ENCODE assay signal across 16 cellular contexts in genomic region chr15:77895742-77896141, GRCh38.
DNase-seq lines count a peak whose midpoint lies in the region; ATAC-seq and TF ChIP-seq lines count a peak whose summit lies in the region.
"Had no signal": no experiment of that assay in that cellular context is flagged by ENCODE, and none has a peak within 500 bp of the region (broad histone marks: within the 10 kb centered on the region; RNA-seq: fewer than 3 reads in every experiment).

No MANE protein-coding gene starts in this region.

- WGBS in right cardiac atrium = 83% methylated on average over 3 of the region's 3 CpGs

- H3K27ac Mint-ChIP-seq in chondrocyte (ENCODE audit: unreplicated experiment) = no peak overlapping the region
- H3K27ac Mint-ChIP-seq: CD4-positive, alpha-beta T cell; IgD-negative memory B cell had no signal

- H3K4me3 ChIP-seq in right cardiac atrium (ENCODE audit: low read length) (no peak overlapping the region), right atrium auricular region (no peak overlapping the region)
- H3K4me3 ChIP-seq: A549, GM12878 had no signal

- intact Hi-C loops in right cardiac atrium (cut with DNase I) (no loop called here), posterior vena cava (cut with DNase I) (no loop called here)

- H3K27me3 ChIP-seq in right cardiac atrium (ENCODE audit: control insufficient read depth, insufficient read depth) (no peaks in the 10 kb centered on the region), right atrium auricular region (no peaks in the 10 kb centered on the region)

- H3K4me1 Mint-ChIP-seq in chondrocyte (ENCODE audit: low read depth) = peaks cover 48% of the 10 kb centered on the region

- H3K4me1 ChIP-seq in right cardiac atrium (ENCODE audit: control insufficient read depth, insufficient read depth, low read length) (no peaks in the 10 kb centered on the region), right atrium auricular region (peaks cover 0 to 9% of the 10 kb centered on the region in 2 donors)
- H3K4me1 ChIP-seq: A549 had no signal

- H3K36me3 Mint-ChIP-seq in chondrocyte (ENCODE audit: low read depth) = peaks cover 3% of the 10 kb centered on the region
- H3K36me3 Mint-ChIP-seq: IgD-negative memory B cell had no signal

- ATAC-seq in right cardiac atrium = no peak
- ATAC-seq: A549, GM12878, HCT116 had no signal

- H3K9me3 ChIP-seq in right cardiac atrium (ENCODE audit: control insufficient read depth, low read length) (no peaks in the 10 kb centered on the region), right atrium auricular region (no peaks in the 10 kb centered on the region)
- H3K9me3 ChIP-seq: A549 had no signal

- H3K27me3 Mint-ChIP-seq in chondrocyte (ENCODE audit: low read depth) = no peaks in the 10 kb centered on the region
- H3K27me3 Mint-ChIP-seq: CD4-positive, alpha-beta T cell had no signal

- H3K9me3 Mint-ChIP-seq in chondrocyte (ENCODE audit: low read depth) = no peaks in the 10 kb centered on the region
- H3K9me3 Mint-ChIP-seq: CD4-positive, alpha-beta T cell; IgD-negative memory B cell had no signal

- H3K27ac ChIP-seq in right cardiac atrium (ENCODE audit: low read length) (no peak overlapping the region), right atrium auricular region (no peak overlapping the region)
- H3K27ac ChIP-seq: A549 had no signal

- peak in 2 of 3 donors; percentile 15 to 38 for DNase-seq in right cardiac atrium
- DNase-seq in right atrium auricular region (ENCODE audit: low spot score) = no peak
- peak; percentile 18 for DNase-seq in chondrocyte (ENCODE audit: low spot score)
- peak; percentile 24 for DNase-seq in posterior vena cava (ENCODE audit: low spot score)
- no peak for DNase-seq in EL
- no peak for DNase-seq in activated gamma-delta T cell treated with Interleukin-2 at 50 U/mL for 16 hours
- no peak for DNase-seq in NOMO-1 treated with DMSO at 0.1 percent for 48 hours (lab: John Stamatoyannopoulos, UW; ENCODE audit: unreplicated experiment)
- DNase-seq: AML-193; C1 segment of cervical spinal cord; Calu3; CD4-positive, alpha-beta T cell; DMS 273 treated with DMSO at 0.1 percent for 48 hours had no signal

- no peak overlapping the region for H3K4me3 Mint-ChIP-seq in chondrocyte (ENCODE audit: unreplicated experiment)
- H3K4me3 Mint-ChIP-seq: CD4-positive, alpha-beta T cell had no signal

- H3K36me3 ChIP-seq in right atrium auricular region = no peaks in the 10 kb centered on the region

- TF ChIP-seq CTCF in right atrium auricular region (IDR thresholded peaks at IDR 0.05) (no peak), chondrocyte (IDR thresholded peaks at IDR 0.05) (no peak)

Comparison
In these comparisons a context has a peak if more than half of its experiments do, and no peak if none do; other contexts are left out.
1. DNase-seq: peak in right cardiac atrium (2 of 3), chondrocyte (single experiment) and posterior vena cava (single experiment); none in right atrium auricular region (single experiment), EL (single experiment), activated gamma-delta T cell treated with Interleukin-2 at 50 U/mL for 16 hours (single experiment) and NOMO-1 treated with DMSO at 0.1 percent for 48 hours (single experiment).